ENCODE assay signal across 24 cellular contexts in the genomic region with DNA sequence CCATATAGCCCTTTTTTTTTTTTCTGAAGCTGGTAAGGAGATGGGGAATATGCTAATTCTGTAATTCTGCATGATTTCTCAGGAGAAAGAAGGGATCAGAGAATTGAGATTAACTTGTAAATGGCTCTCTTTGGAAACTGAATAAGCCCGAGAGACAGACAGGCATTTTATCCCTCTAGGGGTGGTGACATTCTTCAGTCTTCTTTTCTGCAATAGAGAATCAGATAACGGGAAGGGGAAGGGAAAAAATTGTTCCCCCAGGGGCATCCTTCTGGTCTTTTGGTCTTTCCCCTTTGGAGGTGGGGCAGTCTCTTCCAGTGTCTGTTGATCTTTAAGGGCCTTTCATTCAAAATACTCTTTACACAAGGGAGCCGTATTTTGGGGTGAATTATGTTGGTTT.
"Had no signal": no experiment of that assay in that cellular context is flagged by ENCODE, and none has a peak within 500 bp of the region (broad histone marks: within the 10 kb centered on the region; RNA-seq: fewer than 3 reads in every experiment).

No MANE protein-coding gene starts in this region.

- H3K9me3 ChIP-seq: ascending aorta, mucosa of descending colon, sigmoid colon, testis, upper lobe of left lung had no signal

- FAIRE-seq: endothelial cell of umbilical vein, frontal cortex had no signal

- H3K4me3 ChIP-seq: ascending aorta, mucosa of descending colon, sigmoid colon, smooth muscle cell, testis, upper lobe of left lung had no signal

- ATAC-seq: activated CD8-positive, alpha-beta memory T cell treated with anti-CD3 and anti-CD28 coated beads, Interleukin-2, amount 10 ng/mL, durations not matched to agents 7 days and 5 days; activated CD8-positive, alpha-beta T cell treated with anti-CD3 and anti-CD28 coated beads for 36 hours; esophagus mucosa; mucosa of descending colon; stimulated activated naive B cell treated with anti-CD40 and anti-IgM and Interleukin-4, amounts not matched to agents 10 μg/mL and 1 μg/mL and 100 μg/mL, for 72 hours; T-cell had no signal

- H3K4me1 ChIP-seq: ascending aorta, testis had no signal

- DNase-seq: activated CD4-positive, alpha-beta T cell treated with anti-CD3 and anti-CD28 coated beads, Interleukin-2, amount 10 ng/mL, durations not matched to agents 7 days and 5 days; activated CD4-positive, CD25-positive, alpha-beta regulatory T cell treated with anti-CD3 and anti-CD28 coated beads, Interleukin-2, amount 50 U/mL, for 72 hours; activated CD8-positive, alpha-beta memory T cell treated with anti-CD3 and anti-CD28 coated beads, Interleukin-2, amount 10 ng/mL, durations not matched to agents 7 days and 5 days; activated CD8-positive, alpha-beta T cell treated with anti-CD3 and anti-CD28 coated beads for 36 hours; activated gamma-delta T cell; activated naive CD4-positive, alpha-beta T cell treated with anti-CD3 and anti-CD28 coated beads, Interleukin-2, amount 50 U/mL, for 16 hours; activated T-cell treated with anti-CD3 and anti-CD28 coated beads for 4 hours; central memory CD4-positive, alpha-beta T cell; effector memory CD4-positive, alpha-beta T cell; hippocampal formation; mucosa of descending colon; retina; sigmoid colon; stimulated activated CD4-positive, alpha-beta T cell treated with anti-CD3 and anti-CD28 coated beads, Interleukin-15, amount 100 ng/mL, for 24 hours; stimulated activated naive B cell treated with anti-CD40 and anti-IgM and Interleukin-4, amounts not matched to agents 10 μg/mL and 1 μg/mL and 100 μg/mL, for 72 hours; T-cell; testis; upper lobe of left lung had no signal

- H3K27ac ChIP-seq: ascending aorta, sigmoid colon, testis, upper lobe of left lung, VCaP had no signal

- H3K4me2 ChIP-seq: smooth muscle cell had no signal

- H3K27me3 ChIP-seq: ascending aorta, sigmoid colon, testis, upper lobe of left lung had no signal

- H3K36me3 ChIP-seq: ascending aorta, sigmoid colon, upper lobe of left lung had no signal
